ENCODE assay signal across 16 cellular contexts in genomic region chr2:151972176-151973012, GRCh38.
DNase-seq lines count a peak whose midpoint lies in the region; ATAC-seq and TF ChIP-seq lines count a peak whose summit lies in the region.
"Had no signal": no experiment of that assay in that cellular context is flagged by ENCODE, and none has a peak within 500 bp of the region (broad histone marks: within the 10 kb centered on the region; RNA-seq: fewer than 3 reads in every experiment).

No MANE protein-coding gene starts in this region.

- H3F3A ChIP-seq in Loucy (ENCODE audit: low read depth), result no peaks in the 10 kb centered on the region

- no peaks in the 10 kb centered on the region for H3K9me2 ChIP-seq in Loucy (replicated peaks; ENCODE audit: low read depth, low read length)

- H3K27ac Mint-ChIP-seq in glutamatergic neuron (ENCODE audit: unreplicated experiment) (no peak overlapping the region), endothelial cell (ENCODE audit: unreplicated experiment) (no peak overlapping the region)
- H3K27ac Mint-ChIP-seq: CD8-positive, alpha-beta memory T cell had no signal

- TF ChIP-seq CTCF in GM12865 (IDR thresholded peaks at IDR 0.05; ENCODE audit: insufficient read depth, low read depth, low read length, missing control alignments) (no peak), Loucy (conservative IDR thresholded peaks at IDR 0.05; ENCODE audit: low read length) (no peak), glutamatergic neuron (IDR thresholded peaks at IDR 0.05; ENCODE audit: partially characterized antibody, unreplicated experiment) (no peak), endothelial cell (IDR thresholded peaks at IDR 0.05; ENCODE audit: unreplicated experiment) (no peak), left ventricle myocardium inferior (IDR thresholded peaks at IDR 0.05; ENCODE audit: borderline replicate concordance) (no peak)

- no peaks in the 10 kb centered on the region for H3K27me3 Mint-ChIP-seq in glutamatergic neuron (ENCODE audit: unreplicated experiment)
- peaks cover 2% of the 10 kb centered on the region for H3K27me3 Mint-ChIP-seq in endothelial cell (ENCODE audit: unreplicated experiment)

- no peak overlapping the region for H3K9ac ChIP-seq in Loucy (ENCODE audit: low read depth, low read length, poor library complexity, severe bottlenecking)
- H3K9ac ChIP-seq: BLaER1, KMS-11 had no signal

- H3K9me3 ChIP-seq in Loucy (ENCODE audit: insufficient read depth, low read depth, low read length), result no peaks in the 10 kb centered on the region
- no peaks in the 10 kb centered on the region for H3K9me3 ChIP-seq in neuron (ENCODE audit: low read length)
- no peaks in the 10 kb centered on the region for H3K9me3 ChIP-seq in left ventricle myocardium inferior (replicated peaks)
- H3K9me3 ChIP-seq: BLaER1 had no signal

- ATAC-seq in HG03159 (IDR thresholded peaks at IDR 0.05; ENCODE audit: unreplicated experiment), result no peak
- ATAC-seq: HCT116 had no signal

- no peak overlapping the region for H3K27ac ChIP-seq in left ventricle myocardium inferior (replicated peaks)
- H3K27ac ChIP-seq: BLaER1, KMS-11 had no signal

- no peaks in the 10 kb centered on the region for H3K36me3 Mint-ChIP-seq in glutamatergic neuron (ENCODE audit: unreplicated experiment)
- no peaks in the 10 kb centered on the region for H3K36me3 Mint-ChIP-seq in endothelial cell (ENCODE audit: low read depth, unreplicated experiment)
- H3K36me3 Mint-ChIP-seq: CD8-positive, alpha-beta memory T cell had no signal

- intact Hi-C loops in left ventricle myocardium inferior (cut with micrococcal nuclease), result no loop called here

- H3K9me3 Mint-ChIP-seq in glutamatergic neuron (ENCODE audit: unreplicated experiment), result no peaks in the 10 kb centered on the region
- no peaks in the 10 kb centered on the region for H3K9me3 Mint-ChIP-seq in endothelial cell (ENCODE audit: unreplicated experiment)
- H3K9me3 Mint-ChIP-seq: CD8-positive, alpha-beta memory T cell had no signal

- H3K4me3 Mint-ChIP-seq in glutamatergic neuron (ENCODE audit: unreplicated experiment) (peak overlapping the region; percentile 54), endothelial cell (ENCODE audit: unreplicated experiment) (no peak overlapping the region)
- H3K4me3 Mint-ChIP-seq: CD8-positive, alpha-beta memory T cell had no signal

- H4K20me1 ChIP-seq in Loucy (ENCODE audit: insufficient read depth, low read length, poor library complexity, severe bottlenecking), result no peaks in the 10 kb centered on the region
- H4K20me1 ChIP-seq: BLaER1 had no signal

- H3K4me1 Mint-ChIP-seq in glutamatergic neuron (ENCODE audit: low read depth, unreplicated experiment) (peaks cover 24% of the 10 kb centered on the region), endothelial cell (ENCODE audit: unreplicated experiment) (no peaks in the 10 kb centered on the region)

- H2AFZ ChIP-seq in Loucy (ENCODE audit: low read length), result no peak overlapping the region
- H2AFZ ChIP-seq in neuron (ENCODE audit: low read depth, low read length), result peak overlapping the region; percentile 88

- H3K79me2 ChIP-seq in Loucy (ENCODE audit: insufficient read depth, low read length), result no peaks in the 10 kb centered on the region

- peak overlapping the region; percentile 70 for H3K4me2 ChIP-seq in Loucy (ENCODE audit: low read depth, low read length, poor library complexity, severe bottlenecking)
- H3K4me2 ChIP-seq: BLaER1, KMS-11 had no signal

- DNase-seq in GM12865 (ENCODE audit: low read depth) (peak; percentile 78), glutamatergic neuron (no peak), LoVo (ENCODE audit: low spot score) (no peak), endothelial cell (ENCODE audit: low spot score) (no peak), left ventricle myocardium inferior (no peak)
- DNase-seq: CD8-positive, alpha-beta memory T cell; MM.1S; NCI-H1105; NCI-H1694 treated with DMSO at 0.1 percent for 48 hours; SIG-M5 had no signal

- no peaks in the 10 kb centered on the region for H3K27me3 ChIP-seq in Loucy (ENCODE audit: insufficient read depth, low read length, poor library complexity, severe bottlenecking)
- no peaks in the 10 kb centered on the region for H3K27me3 ChIP-seq in neuron (ENCODE audit: insufficient read depth, low read length)
- no peaks in the 10 kb centered on the region for H3K27me3 ChIP-seq in left ventricle myocardium inferior (ENCODE audit: low read depth)
- H3K27me3 ChIP-seq: BLaER1 had no signal

- H3K36me3 ChIP-seq in Loucy (ENCODE audit: insufficient read depth, low read length), result no peaks in the 10 kb centered on the region
- H3K36me3 ChIP-seq in neuron (ENCODE audit: insufficient read depth, low read length), result no peaks in the 10 kb centered on the region
- H3K36me3 ChIP-seq in left ventricle myocardium inferior, result no peaks in the 10 kb centered on the region
- H3K36me3 ChIP-seq: BLaER1 had no signal

- no peak overlapping the region for H3K4me3 ChIP-seq in GM12865 (ENCODE audit: low read depth, low read length)
- H3K4me3 ChIP-seq in Loucy (ENCODE audit: low read length, poor library complexity, severe bottlenecking), result peak overlapping the region; percentile 69
- peak overlapping the region; percentile 63 for H3K4me3 ChIP-seq in neuron (ENCODE audit: low read length)
- H3K4me3 ChIP-seq in left ventricle myocardium inferior, result no peak overlapping the region
- H3K4me3 ChIP-seq: BLaER1 had no signal

- H3K4me1 ChIP-seq in Loucy (ENCODE audit: insufficient read depth, low read length, poor library complexity, severe bottlenecking) (peaks cover 3% of the 10 kb centered on the region), neuron (ENCODE audit: insufficient read depth, low read length) (peaks cover 15% of the 10 kb centered on the region), left ventricle myocardium inferior (no peaks in the 10 kb centered on the region)
- H3K4me1 ChIP-seq: BLaER1 had no signal

Comparison
In these comparisons a context has a peak if more than half of its experiments do, and no peak if none do; other contexts are left out.
1. H3K4me3 ChIP-seq: peak in Loucy (single experiment) and neuron (single experiment); none in GM12865 (single experiment) and left ventricle myocardium inferior (single experiment).